ENCODE assay signal across 27 cellular contexts in the genomic region with DNA sequence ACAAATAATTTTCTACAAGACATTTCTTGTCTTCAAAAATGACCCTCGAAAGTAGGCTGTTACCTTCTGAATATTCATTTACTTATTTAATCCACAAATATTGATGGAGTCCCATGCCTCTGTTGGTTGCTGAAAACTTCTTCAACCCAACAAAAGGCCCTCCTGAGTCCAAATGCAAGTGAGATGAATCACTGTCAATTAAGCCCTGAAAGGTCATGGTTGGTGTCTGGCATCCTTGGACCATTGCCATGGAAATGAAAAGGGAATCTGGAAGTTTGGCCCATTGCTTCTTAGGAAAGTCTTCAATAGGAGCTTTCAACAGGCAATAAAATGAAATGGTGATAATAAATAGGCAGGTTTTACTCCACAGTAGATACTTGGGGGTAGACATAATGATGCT.
A peak's percentile ranks its signal among the peaks of the same experiment; 100 is the strongest.
DNase-seq lines count a peak whose midpoint lies in the region; ATAC-seq, FAIRE-seq and TF ChIP-seq lines count a peak whose summit lies in the region.
"Had no signal": no experiment of that assay in that cellular context is flagged by ENCODE, and none has a peak within 500 bp of the region (broad histone marks: within the 10 kb centered on the region; RNA-seq: fewer than 3 reads in every experiment).

No MANE protein-coding gene starts in this region.

- in situ Hi-C loops in ACHN (cut with HindIII; ENCODE audit: low pct_ligation_motif_present, low pct_unique_long_range_greater_than_20kb, low sequenced_read_pairs) = no loop called here
- in situ Hi-C loops in GM23248 (cut with MboI) = no loop called here
- in situ Hi-C loops in HepG2 (cut with HindIII; ENCODE audit: extremely low pct_ligation_motif_present, low pct_unique_long_range_greater_than_20kb) = no loop called here

- intact Hi-C loops in HepG2 (cut with micrococcal nuclease; ENCODE audit: unreplicated experiment) = no loop called here

- H3K9me2 ChIP-seq in GM23248 (ENCODE audit: insufficient read depth) = no peaks in the 10 kb centered on the region

- peak; percentile 20 for DNase-seq in ACHN
- DNase-seq in GM23248 = peak; percentile 46
- DNase-seq in SJSA1 (ENCODE audit: low read depth in 1 of 2, low spot score in 2 of 2) = peak; percentile 55 to 60
- peak; percentile 63 for DNase-seq in glomerular visceral epithelial cell (ENCODE audit: extremely low spot score)
- DNase-seq in HepG2 (ENCODE audit: low spot score) = no peak
- no peak for DNase-seq in effector memory CD4-positive, alpha-beta T cell
- DNase-seq: activated CD4-positive, alpha-beta T cell treated with anti-CD3 and anti-CD28 coated beads for 1 hour; activated CD8-positive, alpha-beta memory T cell treated with anti-CD3 and anti-CD28 coated beads for 24 hours; activated naive CD4-positive, alpha-beta T cell; activated T-cell treated with anti-CD3 and anti-CD28 coated beads, Interleukin-2, amount 50 U/mL, for 4 hours; CD4-positive, alpha-beta T cell; NCI-H1092 treated with DMSO at 0.1 percent for 48 hours; NCI-H1930; NCI-H345; OCI-M1; SIG-M5; small intestine; stimulated activated CD4-positive, alpha-beta T cell treated with anti-CD3 and anti-CD28 coated beads, Interleukin-2, amount 100 ng/mL, for 24 hours; T-helper 1 cell had no signal

- no peaks in the 10 kb centered on the region for H3K36me3 ChIP-seq in GM23248 (ENCODE audit: low read depth)
- H3K36me3 ChIP-seq in SJSA1 = no peaks in the 10 kb centered on the region
- H3K36me3 ChIP-seq in HepG2 (replicated peaks in 1 of 2; ENCODE audit: control insufficient read depth in 1 of 2, insufficient read depth in 2 of 2, low read length in 2 of 2) = no peaks in the 10 kb centered on the region
- H3K36me3 ChIP-seq in effector memory CD4-positive, alpha-beta T cell (ENCODE audit: control insufficient read depth, insufficient read depth, low read length) = no peaks in the 10 kb centered on the region
- H3K36me3 ChIP-seq: gastroesophageal sphincter, neutrophil, vagina had no signal

- no peak overlapping the region for H3K4me3 ChIP-seq in GM23248
- H3K4me3 ChIP-seq in SJSA1 = no peak overlapping the region
- no peak overlapping the region for H3K4me3 ChIP-seq in HepG2 (replicated peaks in 1 of 3; ENCODE audit: insufficient read depth in 1 of 3, low read depth in 2 of 3, low read length in 3 of 3)
- H3K4me3 ChIP-seq in effector memory CD4-positive, alpha-beta T cell (ENCODE audit: insufficient read depth, low read depth, low read length, poor library complexity, severe bottlenecking) = no peak overlapping the region
- H3K4me3 ChIP-seq: gastroesophageal sphincter, vagina had no signal

- no peak for ATAC-seq in HepG2
- no peak for ATAC-seq in HG03139 (IDR thresholded peaks at IDR 0.05; ENCODE audit: unreplicated experiment)
- no peak for ATAC-seq in GM19397 (IDR thresholded peaks at IDR 0.05; ENCODE audit: unreplicated experiment)
- ATAC-seq: activated T-cell treated with anti-CD3 and anti-CD28 coated beads, Interleukin-2, amount 50 U/mL, for 4 hours; gastroesophageal sphincter; stimulated activated effector memory CD8-positive, alpha-beta T cell treated with anti-CD3 and anti-CD28 coated beads, Interleukin-12 subunit alpha, Interleukin-12 subunit beta, amount 100 ng/mL, for 72 hours had no signal

- 98 to 100% methylated on average over 1 of the region's 1 CpG for WGBS in GM23248 (ENCODE audit: low coverage in 1 of 2, low lambda C conversion rate in 2 of 2, missing lambda C conversion rate in 2 of 2), 2 experiments
- WGBS in HepG2 (ENCODE audit: low lambda C conversion rate) = 20% methylated on average over 1 of the region's 1 CpG

- H3F3A ChIP-seq in GM23248 (ENCODE audit: insufficient read depth) = peaks cover 23% of the 10 kb centered on the region

- POLR2A ChIA-PET in HepG2 (lab: Yijun Ruan, JAX) = no interaction called here

- TF ChIP-seq CTCF in HepG2 (CRISPR knock-in tag; IDR thresholded peaks at IDR 0.05) = no peak

- no peak for TF ChIP-seq POLR2A in HepG2 (IDR thresholded peaks at IDR 0.05; ENCODE audit: insufficient read depth in 1 of 2, low read depth in 2 of 2, low read length in 2 of 2)

- H4K20me1 ChIP-seq in GM23248 (ENCODE audit: insufficient read depth) (no peaks in the 10 kb centered on the region), HepG2 (ENCODE audit: insufficient read depth, low read length) (no peaks in the 10 kb centered on the region)

- FAIRE-seq in HepG2 (lab: Jason Lieb, UNC) = no peak
- FAIRE-seq: keratinocyte, small intestine, TTC549 had no signal

- H3K27me3 ChIP-seq in GM23248 (replicated peaks; ENCODE audit: insufficient read depth) (no peaks in the 10 kb centered on the region), SJSA1 (replicated peaks) (no peaks in the 10 kb centered on the region), HepG2 (ENCODE audit: control insufficient read depth in 1 of 2, insufficient read depth in 2 of 2, low read length in 2 of 2) (no peaks in the 10 kb centered on the region)
- no peaks in the 10 kb centered on the region for H3K27me3 ChIP-seq in effector memory CD4-positive, alpha-beta T cell (replicated peaks; ENCODE audit: control insufficient read depth, insufficient read depth, low read length, poor library complexity, severe bottlenecking)
- H3K27me3 ChIP-seq: gastroesophageal sphincter, neutrophil, vagina had no signal

- H3K4me1 ChIP-seq in GM23248 (ENCODE audit: insufficient read depth) (peaks cover 38% of the 10 kb centered on the region), SJSA1 (replicated peaks) (peaks cover 37% of the 10 kb centered on the region), HepG2 (ENCODE audit: insufficient read depth, low read length) (no peaks in the 10 kb centered on the region)
- H3K4me1 ChIP-seq in effector memory CD4-positive, alpha-beta T cell (ENCODE audit: control insufficient read depth, insufficient read depth, low read length, poor library complexity, severe bottlenecking) = no peaks in the 10 kb centered on the region
- H3K4me1 ChIP-seq: gastroesophageal sphincter, vagina had no signal

- no TSS peak for BruUV-seq in HepG2 (replicated peaks; lab: Mats Ljungman, UMichigan)

- H3K9me3 ChIP-seq in GM23248 (ENCODE audit: low read depth) (no peaks in the 10 kb centered on the region), SJSA1 (replicated peaks) (0 out of 2 replicates have a peak, but pooled peaks cover 2% of the 10 kb centered on the region), HepG2 (ENCODE audit: low read length) (0 out of 2 replicates have a peak, but pooled peaks cover 3% of the 10 kb centered on the region)
- no peaks in the 10 kb centered on the region for H3K9me3 ChIP-seq in effector memory CD4-positive, alpha-beta T cell (ENCODE audit: control insufficient read depth, low read length)
- H3K9me3 ChIP-seq: gastroesophageal sphincter, neutrophil, vagina had no signal

- H3K4me2 ChIP-seq in GM23248 (ENCODE audit: unreplicated experiment) (peak overlapping the region; percentile 14), HepG2 (ENCODE audit: low read depth, low read length) (no peak overlapping the region)

- no peak for TF ChIP-seq RAD21 in HepG2 (CRISPR knock-in tag; IDR thresholded peaks at IDR 0.05)

- H2AFZ ChIP-seq in GM23248 (0 out of 2 replicates have a peak overlapping the region, but pooled peaks have one; percentile 4), HepG2 (ENCODE audit: low read length) (no peak overlapping the region)

- CTCF ChIA-PET in HepG2 (lab: Yijun Ruan, JAX; ENCODE audit: low intra/inter-chr PET ratio, low total read pairs) = no interaction called here

- H3K9ac ChIP-seq in GM23248 = no peak overlapping the region
- H3K9ac ChIP-seq in HepG2 (ENCODE audit: insufficient read depth, low read depth, low read length) = no peak overlapping the region

- TF ChIP-seq EP300 in HepG2 (IDR thresholded peaks at IDR 0.05; ENCODE audit: low read depth in 2 of 2, low read length in 2 of 2) (no peak), HepG2 (CRISPR knock-in tag; IDR thresholded peaks at IDR 0.05; ENCODE audit: borderline replicate concordance) (no peak)

- H3K79me2 ChIP-seq in GM23248 (ENCODE audit: insufficient read depth) = no peaks in the 10 kb centered on the region
- no peaks in the 10 kb centered on the region for H3K79me2 ChIP-seq in HepG2 (ENCODE audit: insufficient read depth, low read length)

- peak overlapping the region; percentile 11 for H3K27ac ChIP-seq in GM23248
- peak overlapping the region; percentile 100 for H3K27ac ChIP-seq in SJSA1
- no peak overlapping the region for H3K27ac ChIP-seq in HepG2 (ENCODE audit: extremely low read length, insufficient read depth, low read length)
- H3K27ac ChIP-seq in effector memory CD4-positive, alpha-beta T cell (ENCODE audit: insufficient read depth, low read length, poor library complexity, severe bottlenecking) = no peak overlapping the region
- H3K27ac ChIP-seq: gastroesophageal sphincter, neutrophil, vagina had no signal

TF ChIP-seq in HepG2, 621 proteins besides CTCF, POLR2A, EP300 and RAD21 (continues in another document):
- TF ChIP-seq, protein P1, sequence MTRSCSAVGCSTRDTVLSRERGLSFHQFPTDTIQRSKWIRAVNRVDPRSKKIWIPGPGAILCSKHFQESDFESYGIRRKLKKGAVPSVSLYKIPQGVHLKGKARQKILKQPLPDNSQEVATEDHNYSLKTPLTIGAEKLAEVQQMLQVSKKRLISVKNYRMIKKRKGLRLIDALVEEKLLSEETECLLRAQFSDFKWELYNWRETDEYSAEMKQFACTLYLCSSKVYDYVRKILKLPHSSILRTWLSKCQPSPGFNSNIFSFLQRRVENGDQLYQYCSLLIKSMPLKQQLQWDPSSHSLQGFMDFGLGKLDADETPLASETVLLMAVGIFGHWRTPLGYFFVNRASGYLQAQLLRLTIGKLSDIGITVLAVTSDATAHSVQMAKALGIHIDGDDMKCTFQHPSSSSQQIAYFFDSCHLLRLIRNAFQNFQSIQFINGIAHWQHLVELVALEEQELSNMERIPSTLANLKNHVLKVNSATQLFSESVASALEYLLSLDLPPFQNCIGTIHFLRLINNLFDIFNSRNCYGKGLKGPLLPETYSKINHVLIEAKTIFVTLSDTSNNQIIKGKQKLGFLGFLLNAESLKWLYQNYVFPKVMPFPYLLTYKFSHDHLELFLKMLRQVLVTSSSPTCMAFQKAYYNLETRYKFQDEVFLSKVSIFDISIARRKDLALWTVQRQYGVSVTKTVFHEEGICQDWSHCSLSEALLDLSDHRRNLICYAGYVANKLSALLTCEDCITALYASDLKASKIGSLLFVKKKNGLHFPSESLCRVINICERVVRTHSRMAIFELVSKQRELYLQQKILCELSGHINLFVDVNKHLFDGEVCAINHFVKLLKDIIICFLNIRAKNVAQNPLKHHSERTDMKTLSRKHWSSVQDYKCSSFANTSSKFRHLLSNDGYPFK (CRISPR knock-in tag; IDR thresholded peaks at IDR 0.05; ENCODE audit: borderline replicate concordance) = no peak
- no peak for TF ChIP-seq SMAD3 (CRISPR knock-in tag; IDR thresholded peaks at IDR 0.05)
- TF ChIP-seq, protein P2, sequence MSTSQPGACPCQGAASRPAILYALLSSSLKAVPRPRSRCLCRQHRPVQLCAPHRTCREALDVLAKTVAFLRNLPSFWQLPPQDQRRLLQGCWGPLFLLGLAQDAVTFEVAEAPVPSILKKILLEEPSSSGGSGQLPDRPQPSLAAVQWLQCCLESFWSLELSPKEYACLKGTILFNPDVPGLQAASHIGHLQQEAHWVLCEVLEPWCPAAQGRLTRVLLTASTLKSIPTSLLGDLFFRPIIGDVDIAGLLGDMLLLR (CRISPR knock-in tag; IDR thresholded peaks at IDR 0.05) = no peak

Comparison
In these comparisons a context has a peak if more than half of its experiments do, and no peak if none do; other contexts are left out.
1. DNase-seq: peak in ACHN (single experiment), GM23248 (single experiment), SJSA1 (2 of 2) and glomerular visceral epithelial cell (single experiment); none in HepG2 (single experiment) and effector memory CD4-positive, alpha-beta T cell (0 of 3).
2. H3K27ac ChIP-seq: peak in GM23248 (single experiment) and SJSA1 (single experiment); none in HepG2 (single experiment) and effector memory CD4-positive, alpha-beta T cell (single experiment).